1 cellular context compared by ENCODE assay signal in the genomic region with DNA sequence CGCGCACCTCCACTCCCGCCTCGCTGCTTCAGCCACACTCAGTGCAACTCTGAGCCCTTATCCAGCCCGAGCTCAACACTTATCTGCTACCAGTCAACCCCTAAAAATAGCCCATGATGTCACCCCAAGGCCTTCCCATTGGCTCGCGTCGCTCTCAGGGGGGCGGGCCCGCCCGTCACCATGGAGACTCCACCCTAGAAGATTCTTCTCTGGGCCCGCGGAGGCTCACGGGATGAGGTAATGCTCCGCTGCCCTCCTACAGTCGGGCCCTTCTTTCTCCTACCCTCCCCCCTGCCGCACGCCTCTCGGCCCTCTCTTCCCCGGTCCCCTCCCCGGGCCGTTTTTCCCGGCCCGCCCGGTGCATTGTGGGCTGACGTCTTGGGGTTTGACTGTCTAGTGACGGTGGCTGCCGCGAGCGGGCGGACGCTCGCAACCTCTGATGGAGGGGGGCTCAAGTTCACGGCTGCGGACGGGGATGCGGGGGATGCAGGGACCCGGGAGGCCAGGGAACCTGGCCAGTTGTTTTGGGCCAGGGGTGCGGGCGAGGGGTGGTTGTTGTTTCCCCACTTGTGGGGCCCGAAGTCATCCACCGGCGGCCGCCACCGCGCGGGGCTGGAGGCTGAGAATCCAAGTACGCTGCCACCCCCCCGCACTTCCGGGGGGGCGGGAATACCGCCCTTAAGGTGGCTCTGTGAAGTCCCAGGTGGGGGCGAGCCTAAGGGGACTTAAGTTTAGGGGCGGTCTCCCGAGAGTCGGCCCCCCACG.
TF ChIP-seq lines count a peak whose summit lies in the region.

Gene JUN, minus strand, starts transcription at position 55 of the 765 bp plus-strand sequence. CDS start 977 bp downstream, outside the sequence.

TF ChIP-seq in K562, 482 proteins besides CTCF, POLR2A, EP300 and RAD21 (continued from another document and continues in another):
- TF ChIP-seq, protein P1, sequence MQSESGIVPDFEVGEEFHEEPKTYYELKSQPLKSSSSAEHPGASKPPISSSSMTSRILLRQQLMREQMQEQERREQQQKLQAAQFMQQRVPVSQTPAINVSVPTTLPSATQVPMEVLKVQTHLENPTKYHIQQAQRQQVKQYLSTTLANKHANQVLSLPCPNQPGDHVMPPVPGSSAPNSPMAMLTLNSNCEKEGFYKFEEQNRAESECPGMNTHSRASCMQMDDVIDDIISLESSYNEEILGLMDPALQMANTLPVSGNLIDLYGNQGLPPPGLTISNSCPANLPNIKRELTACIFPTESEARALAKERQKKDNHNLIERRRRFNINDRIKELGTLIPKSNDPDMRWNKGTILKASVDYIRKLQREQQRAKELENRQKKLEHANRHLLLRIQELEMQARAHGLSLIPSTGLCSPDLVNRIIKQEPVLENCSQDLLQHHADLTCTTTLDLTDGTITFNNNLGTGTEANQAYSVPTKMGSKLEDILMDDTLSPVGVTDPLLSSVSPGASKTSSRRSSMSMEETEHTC (IDR thresholded peaks at IDR 0.05), result no peak
- TF ChIP-seq ZNF586 (CRISPR knock-in tag; conservative IDR thresholded peaks at IDR 0.05) (no peak), NFXL1 (CRISPR knock-in tag; IDR thresholded peaks at IDR 0.05) (no peak), NCOA4 (IDR thresholded peaks at IDR 0.05; ENCODE audit: partially characterized antibody) (no peak), JUN (IDR thresholded peaks at IDR 0.05; ENCODE audit: borderline replicate concordance, low read depth, low read length) (peak; percentile 97), JUN (CRISPR knock-in tag; IDR thresholded peaks at IDR 0.05; ENCODE audit: borderline replicate concordance) (peak; percentile 99), THAP12 (CRISPR knock-in tag; IDR thresholded peaks at IDR 0.05) (peak; percentile 92), SIN3A (IDR thresholded peaks at IDR 0.05; ENCODE audit: borderline replicate concordance in 2 of 2, control insufficient read depth in 1 of 2, low read depth in 2 of 2, low read length in 2 of 2) (0 out of 4 replicates have a peak, but pooled peaks have one; percentile 34 to 55), NRF1 (conservative IDR thresholded peaks at IDR 0.05 in 1 of 2, IDR thresholded peaks at IDR 0.05 in 1 of 2) (peak; percentile 57 to 58), TRIM24 (IDR thresholded peaks at IDR 0.05) (no peak; a peak in 2 of 4 replicates), ZNF551 (CRISPR knock-in tag; IDR thresholded peaks at IDR 0.05) (no peak), ZNF699 (CRISPR knock-in tag; IDR thresholded peaks at IDR 0.05; ENCODE audit: insufficient replicate concordance) (no peak), NR3C1 (CRISPR knock-in tag; IDR thresholded peaks at IDR 0.05) (no peak), ZNF561 (CRISPR knock-in tag; conservative IDR thresholded peaks at IDR 0.05) (no peak), ZBTB34 (CRISPR knock-in tag; IDR thresholded peaks at IDR 0.05) (no peak), PURB (CRISPR knock-in tag; IDR thresholded peaks at IDR 0.05; ENCODE audit: low read depth) (no peak), TAF1 (IDR thresholded peaks at IDR 0.05; ENCODE audit: control insufficient read depth, extremely low read depth, insufficient read depth, low read length, severe bottlenecking) (peak; percentile 97), MCM5 (IDR thresholded peaks at IDR 0.05; ENCODE audit: low read depth) (no peak), RNF2 (IDR thresholded peaks at IDR 0.05) (peak; percentile 45; the same call in 1 of the 2 replicates), TAL1 (IDR thresholded peaks at IDR 0.05) (no peak), ZNF197 (CRISPR knock-in tag; IDR thresholded peaks at IDR 0.05; ENCODE audit: low read depth) (no peak), MAFF (IDR thresholded peaks at IDR 0.05; ENCODE audit: low read length) (no peak), SETDB1 (IDR thresholded peaks at IDR 0.05; ENCODE audit: low read length) (no peak), ZNF511 (CRISPR knock-in tag; IDR thresholded peaks at IDR 0.05) (no peak), TAF7 (tag; IDR thresholded peaks at IDR 0.05) (peak; percentile 61; the same call in 1 of the 2 replicates), MIER1 (IDR thresholded peaks at IDR 0.05; ENCODE audit: low read depth) (no peak), RBM22 (IDR thresholded peaks at IDR 0.05; ENCODE audit: low read depth, low read length, poor library complexity, severe bottlenecking) (no peak), MED1 (CRISPR knock-in tag; IDR thresholded peaks at IDR 0.05; ENCODE audit: borderline replicate concordance) (no peak), U2AF1 (optimal IDR thresholded peaks at IDR 0.05; ENCODE audit: low read depth, low read length) (no peak), KLF1 (tag; IDR thresholded peaks at IDR 0.05) (peak; percentile 91), TBP (optimal IDR thresholded peaks at IDR 0.05; ENCODE audit: low read depth, low read length) (peak; percentile 99), MEF2A (IDR thresholded peaks at IDR 0.05; ENCODE audit: control insufficient read depth, low read depth, low read length) (peak; percentile 100), TSC22D4 (tag; IDR thresholded peaks at IDR 0.05) (no peak), CAMTA2 (CRISPR knock-in tag; conservative IDR thresholded peaks at IDR 0.05) (no peak), MECOM (CRISPR knock-in tag; IDR thresholded peaks at IDR 0.05) (no peak), ZNF76 (CRISPR knock-in tag; IDR thresholded peaks at IDR 0.05; ENCODE audit: borderline replicate concordance) (no peak)
- TF ChIP-seq, protein P2, sequence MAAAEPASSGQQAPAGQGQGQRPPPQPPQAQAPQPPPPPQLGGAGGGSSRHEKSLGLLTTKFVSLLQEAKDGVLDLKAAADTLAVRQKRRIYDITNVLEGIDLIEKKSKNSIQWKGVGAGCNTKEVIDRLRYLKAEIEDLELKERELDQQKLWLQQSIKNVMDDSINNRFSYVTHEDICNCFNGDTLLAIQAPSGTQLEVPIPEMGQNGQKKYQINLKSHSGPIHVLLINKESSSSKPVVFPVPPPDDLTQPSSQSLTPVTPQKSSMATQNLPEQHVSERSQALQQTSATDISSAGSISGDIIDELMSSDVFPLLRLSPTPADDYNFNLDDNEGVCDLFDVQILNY (CRISPR knock-in tag; IDR thresholded peaks at IDR 0.05), result no peak
- TF ChIP-seq, protein P3, sequence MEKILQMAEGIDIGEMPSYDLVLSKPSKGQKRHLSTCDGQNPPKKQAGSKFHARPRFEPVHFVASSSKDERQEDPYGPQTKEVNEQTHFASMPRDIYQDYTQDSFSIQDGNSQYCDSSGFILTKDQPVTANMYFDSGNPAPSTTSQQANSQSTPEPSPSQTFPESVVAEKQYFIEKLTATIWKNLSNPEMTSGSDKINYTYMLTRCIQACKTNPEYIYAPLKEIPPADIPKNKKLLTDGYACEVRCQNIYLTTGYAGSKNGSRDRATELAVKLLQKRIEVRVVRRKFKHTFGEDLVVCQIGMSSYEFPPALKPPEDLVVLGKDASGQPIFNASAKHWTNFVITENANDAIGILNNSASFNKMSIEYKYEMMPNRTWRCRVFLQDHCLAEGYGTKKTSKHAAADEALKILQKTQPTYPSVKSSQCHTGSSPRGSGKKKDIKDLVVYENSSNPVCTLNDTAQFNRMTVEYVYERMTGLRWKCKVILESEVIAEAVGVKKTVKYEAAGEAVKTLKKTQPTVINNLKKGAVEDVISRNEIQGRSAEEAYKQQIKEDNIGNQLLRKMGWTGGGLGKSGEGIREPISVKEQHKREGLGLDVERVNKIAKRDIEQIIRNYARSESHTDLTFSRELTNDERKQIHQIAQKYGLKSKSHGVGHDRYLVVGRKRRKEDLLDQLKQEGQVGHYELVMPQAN (IDR thresholded peaks at IDR 0.05; ENCODE audit: borderline replicate concordance), result peak; percentile 9; the same call in 1 of the 2 replicates
- TF ChIP-seq, protein P4, sequence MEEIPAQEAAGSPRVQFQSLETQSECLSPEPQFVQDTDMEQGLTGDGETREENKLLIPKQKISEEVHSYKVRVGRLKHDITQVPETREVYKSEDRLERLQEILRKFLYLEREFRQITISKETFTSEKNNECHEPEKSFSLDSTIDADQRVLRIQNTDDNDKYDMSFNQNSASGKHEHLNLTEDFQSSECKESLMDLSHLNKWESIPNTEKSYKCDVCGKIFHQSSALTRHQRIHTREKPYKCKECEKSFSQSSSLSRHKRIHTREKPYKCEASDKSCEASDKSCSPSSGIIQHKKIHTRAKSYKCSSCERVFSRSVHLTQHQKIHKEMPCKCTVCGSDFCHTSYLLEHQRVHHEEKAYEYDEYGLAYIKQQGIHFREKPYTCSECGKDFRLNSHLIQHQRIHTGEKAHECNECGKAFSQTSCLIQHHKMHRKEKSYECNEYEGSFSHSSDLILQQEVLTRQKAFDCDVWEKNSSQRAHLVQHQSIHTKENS (CRISPR knock-in tag; IDR thresholded peaks at IDR 0.05), result no peak
- TF ChIP-seq, protein P5, sequence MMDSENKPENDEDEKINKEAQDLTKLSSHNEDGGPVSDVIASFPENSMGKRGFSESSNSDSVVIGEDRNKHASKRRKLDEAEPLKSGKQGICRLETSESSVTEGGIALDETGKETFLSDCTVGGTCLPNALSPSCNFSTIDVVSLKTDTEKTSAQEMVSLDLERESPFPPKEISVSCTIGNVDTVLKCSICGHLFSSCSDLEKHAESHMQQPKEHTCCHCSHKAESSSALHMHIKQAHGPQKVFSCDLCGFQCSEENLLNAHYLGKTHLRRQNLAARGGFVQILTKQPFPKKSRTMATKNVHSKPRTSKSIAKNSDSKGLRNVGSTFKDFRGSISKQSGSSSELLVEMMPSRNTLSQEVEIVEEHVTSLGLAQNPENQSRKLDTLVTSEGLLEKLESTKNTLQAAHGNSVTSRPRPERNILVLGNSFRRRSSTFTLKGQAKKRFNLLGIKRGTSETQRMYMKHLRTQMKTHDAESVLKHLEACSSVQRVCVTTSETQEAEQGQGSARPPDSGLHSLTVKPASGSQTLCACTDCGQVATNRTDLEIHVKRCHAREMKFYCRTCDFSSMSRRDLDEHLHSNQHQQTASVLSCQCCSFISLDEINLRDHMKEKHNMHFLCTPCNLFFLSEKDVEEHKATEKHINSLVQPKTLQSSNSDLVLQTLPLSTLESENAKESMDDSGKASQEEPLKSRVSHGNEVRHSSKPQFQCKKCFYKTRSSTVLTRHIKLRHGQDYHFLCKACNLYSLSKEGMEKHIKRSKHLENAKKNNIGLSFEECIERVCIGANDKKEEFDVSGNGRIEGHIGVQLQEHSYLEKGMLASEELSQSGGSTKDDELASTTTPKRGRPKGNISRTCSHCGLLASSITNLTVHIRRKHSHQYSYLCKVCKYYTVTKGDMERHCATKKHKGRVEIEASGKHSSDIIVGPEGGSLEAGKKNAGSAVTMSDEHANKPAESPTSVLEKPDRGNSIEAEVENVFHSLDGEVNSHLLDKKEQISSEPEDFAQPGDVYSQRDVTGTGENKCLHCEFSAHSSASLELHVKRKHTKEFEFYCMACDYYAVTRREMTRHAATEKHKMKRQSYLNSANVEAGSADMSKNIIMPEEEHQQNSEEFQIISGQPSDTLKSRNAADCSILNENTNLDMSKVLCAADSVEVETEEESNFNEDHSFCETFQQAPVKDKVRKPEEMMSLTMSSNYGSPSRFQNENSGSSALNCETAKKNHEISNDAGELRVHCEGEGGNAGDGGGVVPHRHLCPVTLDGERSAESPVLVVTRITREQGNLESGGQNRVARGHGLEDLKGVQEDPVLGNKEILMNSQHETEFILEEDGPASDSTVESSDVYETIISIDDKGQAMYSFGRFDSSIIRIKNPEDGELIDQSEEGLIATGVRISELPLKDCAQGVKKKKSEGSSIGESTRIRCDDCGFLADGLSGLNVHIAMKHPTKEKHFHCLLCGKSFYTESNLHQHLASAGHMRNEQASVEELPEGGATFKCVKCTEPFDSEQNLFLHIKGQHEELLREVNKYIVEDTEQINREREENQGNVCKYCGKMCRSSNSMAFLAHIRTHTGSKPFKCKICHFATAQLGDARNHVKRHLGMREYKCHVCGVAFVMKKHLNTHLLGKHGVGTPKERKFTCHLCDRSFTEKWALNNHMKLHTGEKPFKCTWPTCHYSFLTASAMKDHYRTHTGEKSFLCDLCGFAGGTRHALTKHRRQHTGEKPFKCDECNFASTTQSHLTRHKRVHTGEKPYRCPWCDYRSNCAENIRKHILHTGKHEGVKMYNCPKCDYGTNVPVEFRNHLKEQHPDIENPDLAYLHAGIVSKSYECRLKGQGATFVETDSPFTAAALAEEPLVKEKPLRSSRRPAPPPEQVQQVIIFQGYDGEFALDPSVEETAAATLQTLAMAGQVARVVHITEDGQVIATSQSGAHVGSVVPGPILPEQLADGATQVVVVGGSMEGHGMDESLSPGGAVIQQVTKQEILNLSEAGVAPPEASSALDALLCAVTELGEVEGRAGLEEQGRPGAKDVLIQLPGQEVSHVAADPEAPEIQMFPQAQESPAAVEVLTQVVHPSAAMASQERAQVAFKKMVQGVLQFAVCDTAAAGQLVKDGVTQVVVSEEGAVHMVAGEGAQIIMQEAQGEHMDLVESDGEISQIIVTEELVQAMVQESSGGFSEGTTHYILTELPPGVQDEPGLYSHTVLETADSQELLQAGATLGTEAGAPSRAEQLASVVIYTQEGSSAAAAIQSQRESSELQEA (IDR thresholded peaks at IDR 0.05; ENCODE audit: low read depth), result peak; percentile 19; the same call in 1 of the 2 replicates
- TF ChIP-seq, protein P6, sequence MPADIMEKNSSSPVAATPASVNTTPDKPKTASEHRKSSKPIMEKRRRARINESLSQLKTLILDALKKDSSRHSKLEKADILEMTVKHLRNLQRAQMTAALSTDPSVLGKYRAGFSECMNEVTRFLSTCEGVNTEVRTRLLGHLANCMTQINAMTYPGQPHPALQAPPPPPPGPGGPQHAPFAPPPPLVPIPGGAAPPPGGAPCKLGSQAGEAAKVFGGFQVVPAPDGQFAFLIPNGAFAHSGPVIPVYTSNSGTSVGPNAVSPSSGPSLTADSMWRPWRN (IDR thresholded peaks at IDR 0.05; ENCODE audit: low read depth), result no peak
